In genomic region chr3:9934235-9934621, GRCh38 we compare ENCODE assay signal across 8 cellular contexts. TPM values are rescaled to one million over a fixed set of nuclear protein-coding genes. Genes with fewer than 3 reads are reported as not detected.
DNase-seq lines count a peak whose midpoint lies in the region; ATAC-seq and TF ChIP-seq lines count a peak whose summit lies in the region.

No MANE protein-coding gene starts in this region.

- peak overlapping the region; percentile 96 for H3K4me3 Mint-ChIP-seq in activated CD4-positive, alpha-beta T cell treated with anti-CD3 and anti-CD28 coated beads, Interleukin-2, amount 10 ng/mL, durations not matched to agents 7 days and 5 days
- peak overlapping the region; percentile 99 for H3K4me3 Mint-ChIP-seq in T-helper 1 cell treated with Interleukin-12 subunit alpha and Interleukin-12 subunit beta and Interleukin-4 antibody, amounts not matched to agents 30 μg/mL and 1 μg/mL, for 36 hours

- TF ChIP-seq POLR2A in esophagus muscularis mucosa (IDR thresholded peaks at IDR 0.05; ENCODE audit: low read depth) (no peak), prostate gland (IDR thresholded peaks at IDR 0.05) (no peak)

- intact Hi-C loops in esophagus muscularis mucosa (cut with DNase I) (loop anchor here (5.0 to 10.0 kb wide), 2 partner anchors 93 to 291 kb away; partner anchors contain the start of gene FANCD2), prostate gland (cut with DNase I) (loop anchor here (5.0 kb wide), 1 partner anchor 92 kb away; the partner anchor contains the start of gene RPUSD3)

- WGBS in esophagus muscularis mucosa, result 0% methylated on average over 1 of the region's 11 CpGs
- WGBS in prostate gland, result 15% methylated on average over 11 of the region's 11 CpGs

- H3K27ac Mint-ChIP-seq in activated CD4-positive, alpha-beta T cell treated with anti-CD3 and anti-CD28 coated beads, Interleukin-2, amount 10 ng/mL, durations not matched to agents 7 days and 5 days, result peak overlapping the region; percentile 98
- H3K27ac Mint-ChIP-seq in T-helper 1 cell treated with Interleukin-12 subunit alpha and Interleukin-12 subunit beta and Interleukin-4 antibody, amounts not matched to agents 30 μg/mL and 1 μg/mL, for 36 hours, result peak overlapping the region; percentile 97

- H3K36me3 Mint-ChIP-seq in activated CD4-positive, alpha-beta T cell treated with anti-CD3 and anti-CD28 coated beads, Interleukin-2, amount 10 ng/mL, durations not matched to agents 7 days and 5 days (ENCODE audit: low read depth), result peaks cover 12% of the 10 kb centered on the region
- peaks cover 10% of the 10 kb centered on the region for H3K36me3 Mint-ChIP-seq in T-helper 1 cell treated with Interleukin-12 subunit alpha and Interleukin-12 subunit beta and Interleukin-4 antibody, amounts not matched to agents 30 μg/mL and 1 μg/mL, for 36 hours (ENCODE audit: low read depth)

- H3K4me1 Mint-ChIP-seq in activated CD4-positive, alpha-beta T cell treated with anti-CD3 and anti-CD28 coated beads, Interleukin-2, amount 10 ng/mL, durations not matched to agents 7 days and 5 days, result peaks cover 40% of the 10 kb centered on the region
- peaks cover 28% of the 10 kb centered on the region for H3K4me1 Mint-ChIP-seq in T-helper 1 cell treated with Interleukin-12 subunit alpha and Interleukin-12 subunit beta and Interleukin-4 antibody, amounts not matched to agents 30 μg/mL and 1 μg/mL, for 36 hours (ENCODE audit: low read depth)

- H3K36me3 ChIP-seq in esophagus muscularis mucosa (peaks cover 10 to 50% (median 46%) of the 10 kb centered on the region in 4 donors), prostate gland (peaks cover 0 to 4% of the 10 kb centered on the region in 2 donors)

- TF ChIP-seq CTCF in esophagus muscularis mucosa (IDR thresholded peaks at IDR 0.05) (peak in 2 of 3 experiments; percentile 28 to 29), prostate gland (IDR thresholded peaks at IDR 0.05) (peak in 3 of 4 experiments; percentile 18 to 30 (median 24))

- H3K27me3 ChIP-seq in esophagus muscularis mucosa (peaks cover 0 to 8% (median 0%) of the 10 kb centered on the region in 4 donors), prostate gland (replicated peaks; ENCODE audit: insufficient read depth) (no peaks in the 10 kb centered on the region)

- H3K4me3 ChIP-seq in esophagus muscularis mucosa, result peak overlapping the region; percentile 70 to 89 (median 79)
- H3K4me3 ChIP-seq in prostate gland, result peak overlapping the region; percentile 56 to 62

- no peak for ATAC-seq in HG03354 (IDR thresholded peaks at IDR 0.05; ENCODE audit: poor library complexity, severe bottlenecking, unreplicated experiment)

- no peak for TF ChIP-seq EP300 in esophagus muscularis mucosa (IDR thresholded peaks at IDR 0.05)

- DNase-seq in activated CD4-positive, alpha-beta T cell treated with anti-CD3 and anti-CD28 coated beads, Interleukin-2, amount 10 ng/mL, durations not matched to agents 7 days and 5 days, result peak; percentile 38
- DNase-seq in activated CD4-positive, alpha-beta T cell treated with anti-CD3 and anti-CD28 coated beads for 48 hours, result no peak
- DNase-seq in esophagus muscularis mucosa (ENCODE audit: extremely low spot score) (no peak), prostate gland (ENCODE audit: low spot score) (no peak), OCI-M2 (lab: John Stamatoyannopoulos, UW; ENCODE audit: unreplicated experiment) (no peak)
- DNase-seq in effector CD8-positive, alpha-beta T cell (lab: John Stamatoyannopoulos, UW), result no peak

- no peaks in the 10 kb centered on the region for H3K27me3 Mint-ChIP-seq in activated CD4-positive, alpha-beta T cell treated with anti-CD3 and anti-CD28 coated beads, Interleukin-2, amount 10 ng/mL, durations not matched to agents 7 days and 5 days
- no peaks in the 10 kb centered on the region for H3K27me3 Mint-ChIP-seq in T-helper 1 cell treated with Interleukin-12 subunit alpha and Interleukin-12 subunit beta and Interleukin-4 antibody, amounts not matched to agents 30 μg/mL and 1 μg/mL, for 36 hours (ENCODE audit: low read depth)

- H3K9me3 ChIP-seq in esophagus muscularis mucosa (no peaks in the 10 kb centered on the region), prostate gland (no peaks in the 10 kb centered on the region)

- peaks cover 22 to 52% (median 38%) of the 10 kb centered on the region in 4 donors for H3K4me1 ChIP-seq in esophagus muscularis mucosa
- peaks cover 7% of the 10 kb centered on the region for H3K4me1 ChIP-seq in prostate gland (replicated peaks)

- CTCF ChIA-PET in activated CD4-positive, alpha-beta T cell treated with anti-CD3 and anti-CD28 coated beads, Interleukin-2, amount 10 ng/mL, durations not matched to agents 7 days and 5 days (lab: Charles Lee), result interaction anchor here (0.6 to 4.2 kb wide), 8 partner anchors 10 to 387 kb away, joined by 3 to 25 read pairs (median 6); partner anchors contain the start of genes IL17RC and SEC13

- no peaks in the 10 kb centered on the region for H3K9me3 Mint-ChIP-seq in activated CD4-positive, alpha-beta T cell treated with anti-CD3 and anti-CD28 coated beads, Interleukin-2, amount 10 ng/mL, durations not matched to agents 7 days and 5 days
- H3K9me3 Mint-ChIP-seq in T-helper 1 cell treated with Interleukin-12 subunit alpha and Interleukin-12 subunit beta and Interleukin-4 antibody, amounts not matched to agents 30 μg/mL and 1 μg/mL, for 36 hours, result no peaks in the 10 kb centered on the region

- POLR2A ChIA-PET in activated CD4-positive, alpha-beta T cell treated with anti-CD3 and anti-CD28 coated beads, Interleukin-2, amount 10 ng/mL, durations not matched to agents 7 days and 5 days (lab: Charles Lee), result no interaction called here

- H3K27ac ChIP-seq in esophagus muscularis mucosa (replicated peaks in 1 of 4) (peak overlapping the region; percentile 93 to 99 (median 96)), prostate gland (peak overlapping the region; percentile 91 to 93)

RNA-seq across cellular contexts. Expression of gene CRELD1, which starts 0.6 kb away (rescaled TPM):
- 10 to 100 TPM; 13.9 to 16.0 TPM for total RNA-seq in activated CD4-positive, alpha-beta T cell treated with anti-CD3 and anti-CD28 coated beads, Interleukin-2, amount 10 ng/mL, durations not matched to agents 7 days and 5 days
- 10 to 100 TPM; 38.6 to 62.9 (median 52.0) TPM for total RNA-seq in esophagus muscularis mucosa
- total RNA-seq in prostate gland, result 10 to 100 TPM; 46.9 to 64.9 TPM

RNA-seq across cellular contexts. Expression of gene IL17RC, which starts 17.3 kb away (rescaled TPM):
- under 1 TPM; 0.32 to 0.52 TPM for total RNA-seq in activated CD4-positive, alpha-beta T cell treated with anti-CD3 and anti-CD28 coated beads, Interleukin-2, amount 10 ng/mL, durations not matched to agents 7 days and 5 days
- 10 to 100 TPM; 40.3 to 60.4 (median 51.3) TPM for total RNA-seq in esophagus muscularis mucosa
- total RNA-seq in prostate gland, result 100 to 1,000 TPM in 1 of 2 donors, 10 to 100 TPM in 1; 80.7 to 152 TPM

RNA-seq across cellular contexts. Expression of gene PRRT3, which starts 18.0 kb away (rescaled TPM):
- 1 to 10 TPM; 4.8 to 5.5 TPM for total RNA-seq in activated CD4-positive, alpha-beta T cell treated with anti-CD3 and anti-CD28 coated beads, Interleukin-2, amount 10 ng/mL, durations not matched to agents 7 days and 5 days
- 1 to 10 TPM in 3 of 4 donors, under 1 TPM in 1; 0.83 to 2.5 (median 2.0) TPM for total RNA-seq in esophagus muscularis mucosa
- 10 to 100 TPM in 1 of 2 donors, 1 to 10 TPM in 1; 8.9 to 10.1 TPM for total RNA-seq in prostate gland

RNA-seq across cellular contexts. Expression of gene IL17RE, which starts 31.6 kb away (rescaled TPM):
- total RNA-seq in activated CD4-positive, alpha-beta T cell treated with anti-CD3 and anti-CD28 coated beads, Interleukin-2, amount 10 ng/mL, durations not matched to agents 7 days and 5 days, result 1 to 10 TPM; 1.5 to 2.7 TPM
- 1 to 10 TPM in 3 of 4 donors, under 1 TPM in 1; 0.99 to 1.7 (median 1.2) TPM for total RNA-seq in esophagus muscularis mucosa
- total RNA-seq in prostate gland, result 10 to 100 TPM; 10.1 to 28.2 TPM

RNA-seq across cellular contexts. Expression of gene JAGN1, which starts 43.8 kb away (rescaled TPM):
- 10 to 100 TPM; 29.6 to 30.6 TPM for total RNA-seq in activated CD4-positive, alpha-beta T cell treated with anti-CD3 and anti-CD28 coated beads, Interleukin-2, amount 10 ng/mL, durations not matched to agents 7 days and 5 days
- total RNA-seq in esophagus muscularis mucosa, result 10 to 100 TPM; 17.9 to 39.8 (median 26.4) TPM
- 10 to 100 TPM; 37.0 to 61.5 TPM for total RNA-seq in prostate gland

Comparison
In these comparisons a context has a peak if more than half of its experiments do, and no peak if none do; other contexts are left out.
1. RNA of gene IL17RC, which starts 17.3 kb away (total RNA-seq): 80.7 to 152 TPM in prostate gland and 40.3 to 60.4 TPM in esophagus muscularis mucosa; 0.32 to 0.52 TPM in activated CD4-positive, alpha-beta T cell treated with anti-CD3 and anti-CD28 coated beads, Interleukin-2, amount 10 ng/mL, durations not matched to agents 7 days and 5 days; every median in the first group is over 10 times any median in the second.